In genomic region chr1:29391362-29391880, GRCh38 we compare ENCODE assay signal across 24 cellular contexts.
DNase-seq lines count a peak whose midpoint lies in the region; ATAC-seq, FAIRE-seq and TF ChIP-seq lines count a peak whose summit lies in the region.
"Had no signal": no experiment of that assay in that cellular context is flagged by ENCODE, and none has a peak within 500 bp of the region (broad histone marks: within the 10 kb centered on the region; RNA-seq: fewer than 3 reads in every experiment).

No MANE protein-coding gene starts in this region.

- TF ChIP-seq POLR2A in HepG2 (IDR thresholded peaks at IDR 0.05; ENCODE audit: insufficient read depth in 1 of 2, low read depth in 2 of 2, low read length in 2 of 2): no peak
- no peak for TF ChIP-seq POLR2A in right lobe of liver (IDR thresholded peaks at IDR 0.05)
- TF ChIP-seq POLR2A in testis (IDR thresholded peaks at IDR 0.05): no peak

- FAIRE-seq in HepG2 (lab: Jason Lieb, UNC): no peak
- FAIRE-seq: A549, H54 had no signal

- ATAC-seq in HepG2 (no peak), right lobe of liver (no peak), HG02938 (IDR thresholded peaks at IDR 0.05; ENCODE audit: unreplicated experiment) (no peak)

- POLR2A ChIA-PET in HepG2 (lab: Yijun Ruan, JAX): no interaction called here

- H3K27me3 ChIP-seq in HepG2 (ENCODE audit: control insufficient read depth in 1 of 2, insufficient read depth in 2 of 2, low read length in 2 of 2) (peaks cover 1 to 3% of the 10 kb centered on the region in 2 experiments; a peak in 1 of 5 replicates), right lobe of liver (no peaks in the 10 kb centered on the region), colonic mucosa (no peaks in the 10 kb centered on the region), testis (no peaks in the 10 kb centered on the region)
- H3K27me3 ChIP-seq: MG63, Peyer's patch had no signal

- no TSS peak for BruUV-seq in HepG2 (replicated peaks; lab: Mats Ljungman, UMichigan)

- H3K27ac ChIP-seq in HepG2 (ENCODE audit: extremely low read length, insufficient read depth, low read length): no peak overlapping the region
- no peak overlapping the region for H3K27ac ChIP-seq in right lobe of liver
- no peak overlapping the region for H3K27ac ChIP-seq in colonic mucosa
- H3K27ac ChIP-seq in testis: no peak overlapping the region
- H3K27ac ChIP-seq: A549, Peyer's patch had no signal

- TF ChIP-seq CTCF in HepG2 (CRISPR knock-in tag; IDR thresholded peaks at IDR 0.05) (no peak), right lobe of liver (IDR thresholded peaks at IDR 0.05) (no peak), colonic mucosa (IDR thresholded peaks at IDR 0.05) (no peak), testis (IDR thresholded peaks at IDR 0.05) (no peak)

- H3K9ac ChIP-seq in HepG2 (ENCODE audit: insufficient read depth, low read depth, low read length) (no peak overlapping the region), colonic mucosa (ENCODE audit: low read depth in 2 of 2, low read length in 2 of 2) (no peak overlapping the region)

- H4K20me1 ChIP-seq in HepG2 (ENCODE audit: insufficient read depth, low read length): no peaks in the 10 kb centered on the region

- no peak overlapping the region for H2AFZ ChIP-seq in HepG2 (ENCODE audit: low read length)

- no peak overlapping the region for H3K4me3 ChIP-seq in HepG2 (replicated peaks in 1 of 3; ENCODE audit: insufficient read depth in 1 of 3, low read depth in 2 of 3, low read length in 3 of 3)
- H3K4me3 ChIP-seq in right lobe of liver: no peak overlapping the region
- H3K4me3 ChIP-seq in colonic mucosa: no peak overlapping the region
- H3K4me3 ChIP-seq in testis: no peak overlapping the region
- H3K4me3 ChIP-seq: A549, MG63, Peyer's patch had no signal

- in situ Hi-C loops in HepG2 (cut with HindIII; ENCODE audit: extremely low pct_ligation_motif_present, low pct_unique_long_range_greater_than_20kb): loop anchor here (25.0 kb wide), 1 partner anchor 696 kb away; no protein-coding TSS in a partner anchor

- CTCF ChIA-PET in HepG2 (lab: Yijun Ruan, JAX; ENCODE audit: low intra/inter-chr PET ratio, low total read pairs): no interaction called here

- TF ChIP-seq RAD21 in HepG2 (CRISPR knock-in tag; IDR thresholded peaks at IDR 0.05): no peak

- intact Hi-C loops in HepG2 (cut with micrococcal nuclease; ENCODE audit: unreplicated experiment) (no loop called here), right lobe of liver (cut with DNase I) (no loop called here), colonic mucosa (cut with DNase I) (no loop called here), testis (cut with DNase I; ENCODE audit: low total_unique reads) (no loop called here)

- WGBS in HepG2 (ENCODE audit: low lambda C conversion rate): 0% methylated on average over 2 of the region's 5 CpGs
- WGBS in right lobe of liver (ENCODE audit: insufficient coverage, low coverage, low lambda C conversion rate, missing lambda C conversion rate): 30% methylated on average over 2 of the region's 5 CpGs
- WGBS in testis, 2 donors: 65% methylated on average over 5 of the region's 5 CpGs

- H3K4me2 ChIP-seq in HepG2 (ENCODE audit: low read depth, low read length): no peak overlapping the region
- H3K4me2 ChIP-seq: A549 had no signal

- no peaks in the 10 kb centered on the region for H3K9me3 ChIP-seq in HepG2 (ENCODE audit: low read length)
- no peaks in the 10 kb centered on the region for H3K9me3 ChIP-seq in right lobe of liver
- no peaks in the 10 kb centered on the region for H3K9me3 ChIP-seq in colonic mucosa
- H3K9me3 ChIP-seq in testis: no peaks in the 10 kb centered on the region
- H3K9me3 ChIP-seq: A549, MG63, Peyer's patch had no signal

- TF ChIP-seq EP300 in HepG2 (IDR thresholded peaks at IDR 0.05; ENCODE audit: low read depth in 2 of 2, low read length in 2 of 2) (no peak), HepG2 (CRISPR knock-in tag; IDR thresholded peaks at IDR 0.05; ENCODE audit: borderline replicate concordance) (no peak)

- H3K36me3 ChIP-seq in HepG2 (replicated peaks in 1 of 2; ENCODE audit: control insufficient read depth in 1 of 2, insufficient read depth in 2 of 2, low read length in 2 of 2) (no peaks in the 10 kb centered on the region), right lobe of liver (no peaks in the 10 kb centered on the region), colonic mucosa (no peaks in the 10 kb centered on the region), testis (ENCODE audit: low read depth, missing control alignments) (no peaks in the 10 kb centered on the region)
- H3K36me3 ChIP-seq: MG63, Peyer's patch had no signal

- no peaks in the 10 kb centered on the region for H3K79me2 ChIP-seq in HepG2 (ENCODE audit: insufficient read depth, low read length)

- DNase-seq in HepG2 (ENCODE audit: low spot score) (no peak), right lobe of liver (no peak), colonic mucosa (peak; percentile 11), mesenteric fat pad (ENCODE audit: low spot score) (peak; percentile 24), testis (peak; percentile 6), HUDEP-2 (lab: John Stamatoyannopoulos, UW; ENCODE audit: unreplicated experiment in 76 of 76) (no peak)
- no peak for DNase-seq in stimulated activated CD8-positive, alpha-beta memory T cell treated with anti-CD3 and anti-CD28 coated beads, Interleukin-4, amount 100 ng/mL, for 48 hours
- DNase-seq: AML-193; C1 segment of cervical spinal cord; CD4-positive, alpha-beta memory T cell; DND-41; KG1; MG63; NCI-H1105 treated with DMSO at 0.1 percent for 48 hours; NCI-H2029; NCI-H446; NCI-H524 treated with DMSO at 0.1 percent for 48 hours; NCI-H774; OCI-M1; SIG-M5 had no signal

- H3K4me1 ChIP-seq in HepG2 (ENCODE audit: insufficient read depth, low read length) (no peaks in the 10 kb centered on the region), right lobe of liver (no peaks in the 10 kb centered on the region), colonic mucosa (no peaks in the 10 kb centered on the region), testis (no peaks in the 10 kb centered on the region)
- H3K4me1 ChIP-seq: A549, Peyer's patch had no signal

TF ChIP-seq in HepG2, 621 proteins besides CTCF, POLR2A, EP300 and RAD21:
- TF ChIP-seq ZNF629 (CRISPR knock-in tag; conservative IDR thresholded peaks at IDR 0.05) (peak; percentile 59; the same call in 1 of the 2 replicates), PRDM4 (CRISPR knock-in tag; IDR thresholded peaks at IDR 0.05; ENCODE audit: borderline replicate concordance) (no peak)
TF ChIP-seq in HepG2: peak in this region for 1.

Comparison
In these comparisons a context has a peak if more than half of its experiments do, and no peak if none do; other contexts are left out.
1. DNase-seq: peak in colonic mucosa (single experiment), mesenteric fat pad (single experiment) and testis (single experiment); none in HepG2 (single experiment), right lobe of liver (0 of 3), stimulated activated CD8-positive, alpha-beta memory T cell treated with anti-CD3 and anti-CD28 coated beads, Interleukin-4, amount 100 ng/mL, for 48 hours (single experiment) and HUDEP-2 (0 of 76).